In the genomic region with DNA sequence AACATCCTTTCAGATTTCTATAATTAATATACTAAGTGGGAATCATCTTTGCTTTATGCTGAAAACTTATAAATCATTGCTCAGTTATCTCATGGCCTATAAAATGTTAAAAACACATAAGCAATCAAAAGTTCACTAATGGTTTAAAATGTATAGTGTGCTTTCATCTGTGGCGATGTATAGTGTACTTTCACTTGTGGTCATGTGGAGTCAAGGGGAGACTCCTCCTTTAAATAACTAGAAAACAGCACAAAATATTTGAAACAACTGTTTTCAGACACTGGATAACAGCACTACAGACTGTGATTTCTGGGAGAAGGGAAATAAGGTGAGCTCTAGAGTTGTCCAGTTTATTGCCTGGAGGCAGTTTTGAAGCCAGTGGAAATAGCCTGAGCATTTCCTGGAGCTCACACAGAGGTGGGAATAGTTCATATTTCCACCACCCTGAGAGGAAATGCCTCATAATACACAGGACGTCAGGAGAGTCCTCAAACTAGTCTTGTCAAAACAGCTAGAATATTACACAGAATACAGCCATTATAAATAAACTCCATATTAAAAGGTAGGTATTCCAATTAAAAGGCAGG, we compare ENCODE assay signal across 3 cellular contexts.
TF ChIP-seq lines count a peak whose summit lies in the region.

No MANE protein-coding gene starts in this region.

TF ChIP-seq in HepG2, 621 proteins besides CTCF, POLR2A, EP300 and RAD21:
- no peak for TF ChIP-seq DMAP1 (CRISPR knock-in tag; IDR thresholded peaks at IDR 0.05)
TF ChIP-seq in HepG2: peak in this region for 0.

TF ChIP-seq in endothelial cell of umbilical vein, 7 proteins besides CTCF, POLR2A, EP300 and RAD21:
- no peak for TF ChIP-seq JUN (IDR thresholded peaks at IDR 0.05; ENCODE audit: borderline replicate concordance, insufficient read depth, insufficient read length, low read depth)

TF ChIP-seq in GM23338, 12 proteins besides CTCF, POLR2A, EP300 and RAD21:
- TF ChIP-seq CREB1 (CRISPR knock-in tag; IDR thresholded peaks at IDR 0.05; ENCODE audit: low read depth) (no peak), EZH2 (IDR thresholded peaks at IDR 0.05; ENCODE audit: low read depth, unreplicated experiment) (no peak), ZNF114 (CRISPR knock-in tag; IDR thresholded peaks at IDR 0.05) (no peak), ZNF331 (CRISPR knock-in tag; IDR thresholded peaks at IDR 0.05; ENCODE audit: low read depth) (no peak), STAT1 (IDR thresholded peaks at IDR 0.05; ENCODE audit: unreplicated experiment) (no peak), EZH2phosphoT487 (IDR thresholded peaks at IDR 0.05; ENCODE audit: unreplicated experiment) (no peak), POLR2AphosphoS5 (IDR thresholded peaks at IDR 0.05; ENCODE audit: low read depth) (no peak), NANOG (IDR thresholded peaks at IDR 0.05; ENCODE audit: borderline replicate concordance) (no peak), JUNB (IDR thresholded peaks at IDR 0.05; ENCODE audit: unreplicated experiment) (no peak)
- TF ChIP-seq, protein P1, sequence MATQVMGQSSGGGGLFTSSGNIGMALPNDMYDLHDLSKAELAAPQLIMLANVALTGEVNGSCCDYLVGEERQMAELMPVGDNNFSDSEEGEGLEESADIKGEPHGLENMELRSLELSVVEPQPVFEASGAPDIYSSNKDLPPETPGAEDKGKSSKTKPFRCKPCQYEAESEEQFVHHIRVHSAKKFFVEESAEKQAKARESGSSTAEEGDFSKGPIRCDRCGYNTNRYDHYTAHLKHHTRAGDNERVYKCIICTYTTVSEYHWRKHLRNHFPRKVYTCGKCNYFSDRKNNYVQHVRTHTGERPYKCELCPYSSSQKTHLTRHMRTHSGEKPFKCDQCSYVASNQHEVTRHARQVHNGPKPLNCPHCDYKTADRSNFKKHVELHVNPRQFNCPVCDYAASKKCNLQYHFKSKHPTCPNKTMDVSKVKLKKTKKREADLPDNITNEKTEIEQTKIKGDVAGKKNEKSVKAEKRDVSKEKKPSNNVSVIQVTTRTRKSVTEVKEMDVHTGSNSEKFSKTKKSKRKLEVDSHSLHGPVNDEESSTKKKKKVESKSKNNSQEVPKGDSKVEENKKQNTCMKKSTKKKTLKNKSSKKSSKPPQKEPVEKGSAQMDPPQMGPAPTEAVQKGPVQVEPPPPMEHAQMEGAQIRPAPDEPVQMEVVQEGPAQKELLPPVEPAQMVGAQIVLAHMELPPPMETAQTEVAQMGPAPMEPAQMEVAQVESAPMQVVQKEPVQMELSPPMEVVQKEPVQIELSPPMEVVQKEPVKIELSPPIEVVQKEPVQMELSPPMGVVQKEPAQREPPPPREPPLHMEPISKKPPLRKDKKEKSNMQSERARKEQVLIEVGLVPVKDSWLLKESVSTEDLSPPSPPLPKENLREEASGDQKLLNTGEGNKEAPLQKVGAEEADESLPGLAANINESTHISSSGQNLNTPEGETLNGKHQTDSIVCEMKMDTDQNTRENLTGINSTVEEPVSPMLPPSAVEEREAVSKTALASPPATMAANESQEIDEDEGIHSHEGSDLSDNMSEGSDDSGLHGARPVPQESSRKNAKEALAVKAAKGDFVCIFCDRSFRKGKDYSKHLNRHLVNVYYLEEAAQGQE (IDR thresholded peaks at IDR 0.05; ENCODE audit: unreplicated experiment), result no peak
- TF ChIP-seq, protein P2, sequence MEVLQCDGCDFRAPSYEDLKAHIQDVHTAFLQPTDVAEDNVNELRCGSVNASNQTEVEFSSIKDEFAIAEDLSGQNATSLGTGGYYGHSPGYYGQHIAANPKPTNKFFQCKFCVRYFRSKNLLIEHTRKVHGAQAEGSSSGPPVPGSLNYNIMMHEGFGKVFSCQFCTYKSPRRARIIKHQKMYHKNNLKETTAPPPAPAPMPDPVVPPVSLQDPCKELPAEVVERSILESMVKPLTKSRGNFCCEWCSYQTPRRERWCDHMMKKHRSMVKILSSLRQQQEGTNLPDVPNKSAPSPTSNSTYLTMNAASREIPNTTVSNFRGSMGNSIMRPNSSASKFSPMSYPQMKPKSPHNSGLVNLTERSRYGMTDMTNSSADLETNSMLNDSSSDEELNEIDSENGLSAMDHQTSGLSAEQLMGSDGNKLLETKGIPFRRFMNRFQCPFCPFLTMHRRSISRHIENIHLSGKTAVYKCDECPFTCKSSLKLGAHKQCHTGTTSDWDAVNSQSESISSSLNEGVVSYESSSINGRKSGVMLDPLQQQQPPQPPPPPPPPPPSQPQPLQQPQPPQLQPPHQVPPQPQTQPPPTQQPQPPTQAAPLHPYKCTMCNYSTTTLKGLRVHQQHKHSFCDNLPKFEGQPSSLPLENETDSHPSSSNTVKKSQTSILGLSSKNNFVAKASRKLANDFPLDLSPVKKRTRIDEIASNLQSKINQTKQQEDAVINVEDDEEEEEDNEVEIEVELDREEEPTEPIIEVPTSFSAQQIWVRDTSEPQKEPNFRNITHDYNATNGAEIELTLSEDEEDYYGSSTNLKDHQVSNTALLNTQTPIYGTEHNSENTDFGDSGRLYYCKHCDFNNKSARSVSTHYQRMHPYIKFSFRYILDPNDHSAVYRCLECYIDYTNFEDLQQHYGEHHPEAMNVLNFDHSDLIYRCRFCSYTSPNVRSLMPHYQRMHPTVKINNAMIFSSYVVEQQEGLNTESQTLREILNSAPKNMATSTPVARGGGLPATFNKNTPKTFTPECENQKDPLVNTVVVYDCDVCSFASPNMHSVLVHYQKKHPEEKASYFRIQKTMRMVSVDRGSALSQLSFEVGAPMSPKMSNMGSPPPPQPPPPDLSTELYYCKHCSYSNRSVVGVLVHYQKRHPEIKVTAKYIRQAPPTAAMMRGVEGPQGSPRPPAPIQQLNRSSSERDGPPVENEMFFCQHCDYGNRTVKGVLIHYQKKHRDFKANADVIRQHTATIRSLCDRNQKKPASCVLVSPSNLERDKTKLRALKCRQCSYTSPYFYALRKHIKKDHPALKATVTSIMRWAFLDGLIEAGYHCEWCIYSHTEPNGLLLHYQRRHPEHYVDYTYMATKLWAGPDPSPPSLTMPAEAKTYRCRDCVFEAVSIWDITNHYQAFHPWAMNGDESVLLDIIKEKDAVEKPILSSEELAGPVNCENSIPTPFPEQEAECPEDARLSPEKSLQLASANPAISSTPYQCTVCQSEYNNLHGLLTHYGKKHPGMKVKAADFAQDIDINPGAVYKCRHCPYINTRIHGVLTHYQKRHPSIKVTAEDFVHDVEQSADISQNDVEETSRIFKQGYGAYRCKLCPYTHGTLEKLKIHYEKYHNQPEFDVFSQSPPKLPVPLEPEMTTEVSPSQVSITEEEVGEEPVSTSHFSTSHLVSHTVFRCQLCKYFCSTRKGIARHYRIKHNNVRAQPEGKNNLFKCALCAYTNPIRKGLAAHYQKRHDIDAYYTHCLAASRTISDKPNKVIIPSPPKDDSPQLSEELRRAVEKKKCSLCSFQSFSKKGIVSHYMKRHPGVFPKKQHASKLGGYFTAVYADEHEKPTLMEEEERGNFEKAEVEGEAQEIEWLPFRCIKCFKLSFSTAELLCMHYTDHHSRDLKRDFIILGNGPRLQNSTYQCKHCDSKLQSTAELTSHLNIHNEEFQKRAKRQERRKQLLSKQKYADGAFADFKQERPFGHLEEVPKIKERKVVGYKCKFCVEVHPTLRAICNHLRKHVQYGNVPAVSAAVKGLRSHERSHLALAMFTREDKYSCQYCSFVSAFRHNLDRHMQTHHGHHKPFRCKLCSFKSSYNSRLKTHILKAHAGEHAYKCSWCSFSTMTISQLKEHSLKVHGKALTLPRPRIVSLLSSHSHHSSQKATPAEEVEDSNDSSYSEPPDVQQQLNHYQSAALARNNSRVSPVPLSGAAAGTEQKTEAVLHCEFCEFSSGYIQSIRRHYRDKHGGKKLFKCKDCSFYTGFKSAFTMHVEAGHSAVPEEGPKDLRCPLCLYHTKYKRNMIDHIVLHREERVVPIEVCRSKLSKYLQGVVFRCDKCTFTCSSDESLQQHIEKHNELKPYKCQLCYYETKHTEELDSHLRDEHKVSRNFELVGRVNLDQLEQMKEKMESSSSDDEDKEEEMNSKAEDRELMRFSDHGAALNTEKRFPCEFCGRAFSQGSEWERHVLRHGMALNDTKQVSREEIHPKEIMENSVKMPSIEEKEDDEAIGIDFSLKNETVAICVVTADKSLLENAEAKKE (CRISPR knock-in tag; IDR thresholded peaks at IDR 0.05), result no peak
- TF ChIP-seq, protein P3, sequence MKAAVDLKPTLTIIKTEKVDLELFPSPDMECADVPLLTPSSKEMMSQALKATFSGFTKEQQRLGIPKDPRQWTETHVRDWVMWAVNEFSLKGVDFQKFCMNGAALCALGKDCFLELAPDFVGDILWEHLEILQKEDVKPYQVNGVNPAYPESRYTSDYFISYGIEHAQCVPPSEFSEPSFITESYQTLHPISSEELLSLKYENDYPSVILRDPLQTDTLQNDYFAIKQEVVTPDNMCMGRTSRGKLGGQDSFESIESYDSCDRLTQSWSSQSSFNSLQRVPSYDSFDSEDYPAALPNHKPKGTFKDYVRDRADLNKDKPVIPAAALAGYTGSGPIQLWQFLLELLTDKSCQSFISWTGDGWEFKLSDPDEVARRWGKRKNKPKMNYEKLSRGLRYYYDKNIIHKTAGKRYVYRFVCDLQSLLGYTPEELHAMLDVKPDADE (IDR thresholded peaks at IDR 0.05), result no peak
TF ChIP-seq in GM23338: peak in this region for 0.
